16 cellular contexts compared by ENCODE assay signal in the genomic region with DNA sequence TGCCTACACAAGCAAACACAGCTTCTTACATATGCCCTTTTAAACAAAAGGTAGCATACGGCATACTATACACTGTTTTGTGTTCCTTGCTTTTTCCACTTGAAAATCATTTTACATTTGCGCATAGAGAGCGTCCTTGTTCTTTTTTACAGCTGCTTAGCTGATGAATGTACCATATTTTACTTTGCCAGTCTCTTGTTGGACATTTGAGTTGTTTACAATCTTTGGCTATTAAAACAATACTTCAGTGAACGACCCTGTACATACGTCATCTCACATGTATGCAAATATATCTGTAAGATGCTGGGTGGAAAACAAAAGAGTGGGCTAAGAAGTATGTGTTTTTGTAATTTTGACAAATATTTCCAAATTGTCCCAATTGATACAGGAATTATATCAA.
"Had no signal": no experiment of that assay in that cellular context is flagged by ENCODE, and none has a peak within 500 bp of the region (broad histone marks: within the 10 kb centered on the region; RNA-seq: fewer than 3 reads in every experiment).

No MANE protein-coding gene starts in this region.

- H3K9me3 ChIP-seq: colonic mucosa, heart left ventricle, right atrium auricular region, testis, tibial nerve, upper lobe of right lung, vagina had no signal

- DNase-seq: colonic mucosa; effector CD8-positive, alpha-beta T cell; foreskin melanocyte; heart left ventricle; hippocampal formation; naive thymus-derived CD4-positive, alpha-beta T cell; nephron progenitor cell; posterior cingulate gyrus; stimulated activated CD4-positive, alpha-beta T cell treated with anti-CD3 and anti-CD28 coated beads, Interleukin-2, amount 100 ng/mL, for 48 hours; stimulated activated naive CD4-positive, alpha-beta T cell treated with Interleukin-2 at 50 U/mL for 16 hours; testis; upper lobe of right lung had no signal

- H3K4me3 ChIP-seq: colonic mucosa, right atrium auricular region, smooth muscle cell, testis, tibial nerve, upper lobe of right lung, vagina had no signal

- H3K27ac ChIP-seq: colonic mucosa, heart left ventricle, right atrium auricular region, testis, tibial nerve, upper lobe of right lung, vagina had no signal

- H3K27me3 ChIP-seq: colonic mucosa, heart left ventricle, right atrium auricular region, testis, tibial nerve, upper lobe of right lung, vagina had no signal

- ATAC-seq: heart left ventricle; naive thymus-derived CD4-positive, alpha-beta T cell; upper lobe of right lung had no signal

- H3K4me1 ChIP-seq: colonic mucosa, testis, tibial nerve, upper lobe of right lung, vagina had no signal
